32 cellular contexts compared by ENCODE assay signal in genomic region chr3:81045976-81046375, GRCh38.
"Had no signal": no experiment of that assay in that cellular context is flagged by ENCODE, and none has a peak within 500 bp of the region (broad histone marks: within the 10 kb centered on the region; RNA-seq: fewer than 3 reads in every experiment).

No MANE protein-coding gene starts in this region.

- H3K27ac Mint-ChIP-seq: activated B cell treated with CpG ODN at 0.5 μM for 24 hours; activated CD4-positive, alpha-beta memory T cell treated with anti-CD3 and anti-CD28 coated beads, Interleukin-2, amount 10 ng/mL, durations not matched to agents 7 days and 5 days; activated CD8-positive, alpha-beta memory T cell treated with anti-CD3 and anti-CD28 coated beads, Interleukin-2, amount 10 ng/mL, durations not matched to agents 7 days and 5 days; activated naive CD8-positive, alpha-beta T cell treated with anti-CD3 and anti-CD28 coated beads for 36 hours; activated T-helper 17 cell treated with anti-CD3 and anti-CD28 coated beads, Interleukin-2, amount 50 U/mL, for 72 hours had no signal

- H3K4me3 ChIP-seq: cardiac muscle cell had no signal

- H3K27me3 ChIP-seq: cardiac muscle cell had no signal

- H3K4me1 Mint-ChIP-seq: activated B cell treated with CpG ODN at 0.5 μM for 24 hours; activated CD4-positive, alpha-beta memory T cell treated with anti-CD3 and anti-CD28 coated beads, Interleukin-2, amount 10 ng/mL, durations not matched to agents 7 days and 5 days; activated CD8-positive, alpha-beta memory T cell treated with anti-CD3 and anti-CD28 coated beads, Interleukin-2, amount 10 ng/mL, durations not matched to agents 7 days and 5 days; activated naive CD8-positive, alpha-beta T cell treated with anti-CD3 and anti-CD28 coated beads for 36 hours; activated T-helper 17 cell treated with anti-CD3 and anti-CD28 coated beads, Interleukin-2, amount 50 U/mL, for 72 hours; central memory CD8-positive, alpha-beta T cell had no signal

- H3K4me3 Mint-ChIP-seq: activated B cell treated with CpG ODN at 0.5 μM for 24 hours; activated CD4-positive, alpha-beta memory T cell treated with anti-CD3 and anti-CD28 coated beads, Interleukin-2, amount 10 ng/mL, durations not matched to agents 7 days and 5 days; activated CD8-positive, alpha-beta memory T cell treated with anti-CD3 and anti-CD28 coated beads, Interleukin-2, amount 10 ng/mL, durations not matched to agents 7 days and 5 days; activated naive CD8-positive, alpha-beta T cell treated with anti-CD3 and anti-CD28 coated beads for 36 hours; activated T-helper 17 cell treated with anti-CD3 and anti-CD28 coated beads, Interleukin-2, amount 50 U/mL, for 72 hours; central memory CD8-positive, alpha-beta T cell had no signal

- H3K36me3 Mint-ChIP-seq: activated CD8-positive, alpha-beta memory T cell treated with anti-CD3 and anti-CD28 coated beads, Interleukin-2, amount 10 ng/mL, durations not matched to agents 7 days and 5 days; activated naive CD8-positive, alpha-beta T cell treated with anti-CD3 and anti-CD28 coated beads for 36 hours had no signal

- H3K9me3 Mint-ChIP-seq: activated B cell treated with CpG ODN at 0.5 μM for 24 hours had no signal

- DNase-seq: activated B cell treated with CpG ODN at 0.5 μM for 24 hours; activated CD4-positive, alpha-beta memory T cell treated with anti-CD3 and anti-CD28 coated beads, Interleukin-2, amount 10 ng/mL, durations not matched to agents 7 days and 5 days; activated CD4-positive, alpha-beta T cell treated with anti-CD3 and anti-CD28 coated beads for 48 hours; activated CD4-positive, CD25-positive, alpha-beta regulatory T cell treated with anti-CD3 and anti-CD28 coated beads, Interleukin-2, amount 50 U/mL, for 72 hours; activated CD8-positive, alpha-beta memory T cell treated with anti-CD3 and anti-CD28 coated beads for 24 hours; activated CD8-positive, alpha-beta memory T cell treated with anti-CD3 and anti-CD28 coated beads, Interleukin-2, amount 10 ng/mL, durations not matched to agents 7 days and 5 days; activated CD8-positive, alpha-beta memory T cell treated with anti-CD3 and anti-CD28 coated beads, Interleukin-2, amount 50 U/mL, for 48 hours; activated effector memory CD4-positive, alpha-beta T cell treated with anti-CD3 and anti-CD28 coated beads, Interleukin-2, amount 50 U/mL, for 16 hours; activated naive CD4-positive, alpha-beta T cell; activated naive CD4-positive, alpha-beta T cell treated with anti-CD3 and anti-CD28 coated beads, Interleukin-2, amount 50 U/mL, for 16 hours; activated naive CD8-positive, alpha-beta T cell treated with anti-CD3 and anti-CD28 coated beads for 36 hours; activated T-cell treated with anti-CD3 and anti-CD28 coated beads, Interleukin-2, amount 50 U/mL, for 48 hours; amniotic stem cell; aorta; NCI-H1048; NCI-H1105 treated with DMSO at 0.1 percent for 48 hours; NCI-H1436; NCI-H1694; NCI-H2029; NCI-H345; NCI-H510A; NCI-H526; NCI-H748 treated with DMSO at 0.1 percent for 48 hours; Right ventricle myocardium superior; SW 1271; T-helper 1 cell; T-helper 2 cell; T-helper 9 cell had no signal

- H3K27ac ChIP-seq: cardiac muscle cell, VCaP had no signal

- ATAC-seq: activated CD8-positive, alpha-beta memory T cell treated with anti-CD3 and anti-CD28 coated beads, Interleukin-2, amount 10 ng/mL, durations not matched to agents 7 days and 5 days; activated T-helper 17 cell treated with anti-CD3 and anti-CD28 coated beads, Interleukin-2, amount 50 U/mL, for 72 hours had no signal

- H3K36me3 ChIP-seq: cardiac muscle cell had no signal

- H3K27me3 Mint-ChIP-seq: activated B cell treated with CpG ODN at 0.5 μM for 24 hours; activated CD4-positive, alpha-beta memory T cell treated with anti-CD3 and anti-CD28 coated beads, Interleukin-2, amount 10 ng/mL, durations not matched to agents 7 days and 5 days; activated CD8-positive, alpha-beta memory T cell treated with anti-CD3 and anti-CD28 coated beads, Interleukin-2, amount 10 ng/mL, durations not matched to agents 7 days and 5 days; activated naive CD8-positive, alpha-beta T cell treated with anti-CD3 and anti-CD28 coated beads for 36 hours; activated T-helper 17 cell treated with anti-CD3 and anti-CD28 coated beads, Interleukin-2, amount 50 U/mL, for 72 hours; central memory CD8-positive, alpha-beta T cell had no signal
